Comparison of ENCODE assay signal across 14 cellular contexts in the genomic region with DNA sequence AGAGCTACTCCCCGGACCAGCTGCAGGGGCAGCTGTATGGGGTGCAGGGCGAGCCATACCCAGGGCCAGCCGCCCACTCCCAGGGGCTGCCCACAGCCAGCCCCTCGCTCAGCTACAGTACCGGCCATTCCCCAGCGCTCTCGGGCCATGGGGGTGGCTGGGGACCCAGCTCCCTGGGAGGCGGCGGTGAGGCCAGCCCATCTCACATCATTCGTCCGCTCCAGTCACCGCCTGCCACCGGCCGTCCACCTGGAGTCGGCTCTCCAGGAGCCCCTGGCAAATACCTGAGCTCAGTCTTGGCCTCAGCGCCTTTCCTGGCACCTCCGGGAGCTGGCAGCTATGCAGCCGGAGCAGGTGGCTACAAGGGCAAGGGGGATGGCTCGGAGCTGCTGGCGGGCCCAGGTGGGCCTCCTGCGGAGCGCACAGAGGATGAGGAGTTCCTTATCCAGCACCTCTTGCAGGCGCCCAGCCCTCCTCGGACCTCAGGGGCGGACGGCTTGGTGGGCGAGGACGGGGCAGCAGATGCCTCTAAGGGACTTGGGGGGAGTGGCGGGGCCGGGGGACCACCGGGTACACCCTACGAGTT. TPM values are rescaled to one million over a fixed set of nuclear protein-coding genes. Genes with fewer than 3 reads are reported as not detected.
DNase-seq lines count a peak whose midpoint lies in the region; TF ChIP-seq lines count a peak whose summit lies in the region.
"Had no signal": no experiment of that assay in that cellular context is flagged by ENCODE, and none has a peak within 500 bp of the region (broad histone marks: within the 10 kb centered on the region; RNA-seq: fewer than 3 reads in every experiment).

No MANE protein-coding gene starts in this region.

- DNase-seq in GM13976 (ENCODE audit: low spot score) (peak; percentile 18), cerebellar cortex (ENCODE audit: low spot score) (peak; percentile 78), sigmoid colon (peak; percentile 66), T-helper 9 cell (no peak), HEK293T (ENCODE audit: extremely low spot score) (no peak)
- DNase-seq: Caco-2; CD4-positive, CD25-positive, alpha-beta regulatory T cell; KG1; NCI-H1417 treated with DMSO at 0.1 percent for 48 hours; NCI-H2029 treated with DMSO at 0.1 percent for 48 hours; NCI-H524; SW 1271 had no signal

- TF ChIP-seq CTCF in GM13976 (IDR thresholded peaks at IDR 0.05; ENCODE audit: borderline replicate concordance, control extremely low read depth, extremely low read depth, insufficient read depth, missing control alignments), result no peak
- no peak for TF ChIP-seq CTCF in sigmoid colon (IDR thresholded peaks at IDR 0.05)

- intact Hi-C loops in sigmoid colon (cut with DNase I), result no loop called here

- no peak for TF ChIP-seq POLR2A in sigmoid colon (IDR thresholded peaks at IDR 0.05)

- H3K9me3 ChIP-seq in sigmoid colon, result no peaks in the 10 kb centered on the region
- H3K9me3 ChIP-seq: Caco-2, SJSA1 had no signal

- no peaks in the 10 kb centered on the region for H3K27me3 ChIP-seq in sigmoid colon
- H3K27me3 ChIP-seq: SJSA1 had no signal

- no peak overlapping the region for H3K4me3 ChIP-seq in sigmoid colon
- H3K4me3 ChIP-seq: SJSA1 had no signal

- H3K36me3 ChIP-seq in sigmoid colon, result peaks cover 16 to 68% (median 49%) of the 10 kb centered on the region in 4 donors

- POLR2A ChIA-PET in HEK293T (lab: Yijun Ruan, JAX), result interaction anchor here (0.8 to 1.3 kb wide), 2 partner anchors 44 to 69 kb away, joined by 3 to 4 read pairs; a partner anchor contains a TSS

- peaks cover 0 to 33% (median 27%) of the 10 kb centered on the region in 4 donors for H3K4me1 ChIP-seq in sigmoid colon

- in situ Hi-C loops in GM13976 (cut with MboI; ENCODE audit: low sequenced_read_pairs, unreplicated experiment), result no loop called here

- no peak for TF ChIP-seq EP300 in sigmoid colon (IDR thresholded peaks at IDR 0.05)

- no peak overlapping the region for H3K27ac ChIP-seq in sigmoid colon
- H3K27ac ChIP-seq: HL-60, SJSA1 had no signal

- WGBS in sigmoid colon, 2 donors, result 95% methylated on average over 32 of the region's 32 CpGs

- CTCF ChIA-PET in HEK293T (lab: Yijun Ruan, JAX), result no interaction called here

TF ChIP-seq in HEK293T, 16 proteins besides CTCF, POLR2A, EP300 and RAD21:
- no peak for TF ChIP-seq CTBP1 (IDR thresholded peaks at IDR 0.05; ENCODE audit: borderline replicate concordance)
- TF ChIP-seq NFRKB (IDR thresholded peaks at IDR 0.05), result no peak
- no peak for TF ChIP-seq LEF1 (IDR thresholded peaks at IDR 0.05; ENCODE audit: borderline replicate concordance)
- TF ChIP-seq FOXM1 (IDR thresholded peaks at IDR 0.05; ENCODE audit: borderline replicate concordance), result no peak
- TF ChIP-seq ELF4 (IDR thresholded peaks at IDR 0.05), result no peak
- TF ChIP-seq, protein P1, sequence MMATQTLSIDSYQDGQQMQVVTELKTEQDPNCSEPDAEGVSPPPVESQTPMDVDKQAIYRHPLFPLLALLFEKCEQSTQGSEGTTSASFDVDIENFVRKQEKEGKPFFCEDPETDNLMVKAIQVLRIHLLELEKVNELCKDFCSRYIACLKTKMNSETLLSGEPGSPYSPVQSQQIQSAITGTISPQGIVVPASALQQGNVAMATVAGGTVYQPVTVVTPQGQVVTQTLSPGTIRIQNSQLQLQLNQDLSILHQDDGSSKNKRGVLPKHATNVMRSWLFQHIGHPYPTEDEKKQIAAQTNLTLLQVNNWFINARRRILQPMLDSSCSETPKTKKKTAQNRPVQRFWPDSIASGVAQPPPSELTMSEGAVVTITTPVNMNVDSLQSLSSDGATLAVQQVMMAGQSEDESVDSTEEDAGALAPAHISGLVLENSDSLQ (IDR thresholded peaks at IDR 0.05), result no peak
- no peak for TF ChIP-seq FOXK2 (IDR thresholded peaks at IDR 0.05)
- no peak for TF ChIP-seq HDGF (IDR thresholded peaks at IDR 0.05; ENCODE audit: borderline replicate concordance)
- TF ChIP-seq ZNF384 (IDR thresholded peaks at IDR 0.05), result no peak
- TF ChIP-seq TARDBP (IDR thresholded peaks at IDR 0.05), result no peak
- TF ChIP-seq SUZ12 (IDR thresholded peaks at IDR 0.05), result no peak
- no peak for TF ChIP-seq L3MBTL2 (conservative IDR thresholded peaks at IDR 0.05)

RNA-seq across cellular contexts. Expression of a gene that starts 4.9 kb away (rescaled TPM):
- 10 to 100 TPM in 1 of 4 donors, 1 to 10 TPM in 3; 5.4 to 16.1 (median 6.1) TPM for total RNA-seq in sigmoid colon
- polyA plus RNA-seq in sigmoid colon, result 10 to 100 TPM in 1 of 3 donors, 1 to 10 TPM in 2; 3.0 to 20.4 (median 4.2) TPM

RNA-seq across cellular contexts. Expression of a gene that starts 14.8 kb away (rescaled TPM):
- under 1 TPM in 1 of 4 donors, not detected in 3; 0.71 TPM for total RNA-seq in sigmoid colon
- 10 to 100 TPM in 2 of 3 donors, 1 to 10 TPM in 1; 7.2 to 18.9 (median 18.3) TPM for polyA plus RNA-seq in sigmoid colon
- total RNA-seq: SJSA1 had no signal
- polyA plus RNA-seq: CD4-positive, CD25-positive, alpha-beta regulatory T cell had no signal

RNA-seq across cellular contexts. Expression of a gene that starts 15.6 kb away (rescaled TPM):
- 10 to 100 TPM; 47.6 to 67.8 (median 62.3) TPM for total RNA-seq in sigmoid colon
- 100 to 1,000 TPM in 2 of 3 donors, 10 to 100 TPM in 1; 96.1 to 123 (median 113) TPM for polyA plus RNA-seq in sigmoid colon

RNA-seq across cellular contexts. Expression of a gene that starts 44.0 kb away (rescaled TPM):
- 100 to 1,000 TPM; 105 to 127 (median 125) TPM for total RNA-seq in sigmoid colon
- 100 to 1,000 TPM in 2 of 3 donors, 10 to 100 TPM in 1; 79.8 to 139 (median 130) TPM for polyA plus RNA-seq in sigmoid colon

RNA-seq across cellular contexts. Expression of a gene that starts 46.1 kb away (rescaled TPM):
- 10 to 100 TPM; 10.9 to 21.3 (median 12.5) TPM for total RNA-seq in sigmoid colon
- 10 to 100 TPM in 2 of 3 donors, 1 to 10 TPM in 1; 9.0 to 30.8 (median 16.0) TPM for polyA plus RNA-seq in sigmoid colon

Comparison
In these comparisons a context has a peak if more than half of its experiments do, and no peak if none do; other contexts are left out.
1. DNase-seq: peak in GM13976 (single experiment), cerebellar cortex (single experiment) and sigmoid colon (single experiment); none in T-helper 9 cell (single experiment) and HEK293T (single experiment).